3 cellular contexts compared by ENCODE assay signal in the genomic region with DNA sequence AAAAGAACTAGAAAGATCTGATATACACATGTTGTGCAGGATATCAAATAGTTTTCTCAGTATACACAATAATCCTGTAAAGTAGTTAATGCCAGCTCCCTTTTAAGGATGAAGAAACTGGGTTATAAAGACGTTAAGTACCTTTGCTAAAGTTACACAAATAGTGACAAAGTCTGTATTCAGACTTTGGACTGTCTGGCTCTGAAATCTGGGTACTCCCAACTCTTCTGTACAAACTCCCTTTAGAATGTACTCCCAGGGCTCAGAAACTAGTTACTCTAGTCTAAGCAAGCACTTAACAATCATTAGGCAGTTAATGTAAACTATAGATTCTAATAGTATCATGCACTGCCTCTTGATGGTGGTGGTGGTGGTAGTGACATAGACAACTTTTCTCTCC.
TF ChIP-seq lines count a peak whose summit lies in the region.

No MANE protein-coding gene starts in this region.

TF ChIP-seq in A549, 52 proteins besides CTCF, POLR2A, EP300 and RAD21:
- TF ChIP-seq HOXA7 (CRISPR knock-in tag; IDR thresholded peaks at IDR 0.05) (no peak), TFCP2L1 (CRISPR knock-in tag; IDR thresholded peaks at IDR 0.05) (no peak), ZSCAN20 (CRISPR knock-in tag; IDR thresholded peaks at IDR 0.05) (no peak), HOXB13 (CRISPR knock-in tag; IDR thresholded peaks at IDR 0.05; ENCODE audit: low read depth) (no peak), NR3C1 (IDR thresholded peaks at IDR 0.05) (no peak), ESRRA (IDR thresholded peaks at IDR 0.05; ENCODE audit: borderline replicate concordance, low read length) (no peak), JUNB (IDR thresholded peaks at IDR 0.05) (no peak)
- TF ChIP-seq, protein P1, sequence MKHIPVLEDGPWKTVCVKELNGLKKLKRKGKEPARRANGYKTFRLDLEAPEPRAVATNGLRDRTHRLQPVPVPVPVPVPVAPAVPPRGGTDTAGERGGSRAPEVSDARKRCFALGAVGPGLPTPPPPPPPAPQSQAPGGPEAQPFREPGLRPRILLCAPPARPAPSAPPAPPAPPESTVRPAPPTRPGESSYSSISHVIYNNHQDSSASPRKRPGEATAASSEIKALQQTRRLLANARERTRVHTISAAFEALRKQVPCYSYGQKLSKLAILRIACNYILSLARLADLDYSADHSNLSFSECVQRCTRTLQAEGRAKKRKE (CRISPR knock-in tag; IDR thresholded peaks at IDR 0.05; ENCODE audit: low read depth), result no peak

TF ChIP-seq in HepG2, 621 proteins besides CTCF, POLR2A, EP300 and RAD21:
- TF ChIP-seq SOX6 (IDR thresholded peaks at IDR 0.05) (no peak), SOX6 (CRISPR knock-in tag; IDR thresholded peaks at IDR 0.05) (no peak), ZNF570 (CRISPR knock-in tag; IDR thresholded peaks at IDR 0.05; ENCODE audit: borderline replicate concordance) (no peak), ZSCAN22 (CRISPR knock-in tag; IDR thresholded peaks at IDR 0.05) (no peak), SMARCC2 (IDR thresholded peaks at IDR 0.05) (no peak), ISX (CRISPR knock-in tag; conservative IDR thresholded peaks at IDR 0.05) (no peak), ZFP41 (CRISPR knock-in tag; IDR thresholded peaks at IDR 0.05; ENCODE audit: borderline replicate concordance) (no peak), ZNF121 (CRISPR knock-in tag; IDR thresholded peaks at IDR 0.05) (no peak), HMG20B (CRISPR knock-in tag; conservative IDR thresholded peaks at IDR 0.05) (no peak), KLF16 (CRISPR knock-in tag; IDR thresholded peaks at IDR 0.05) (no peak)
- TF ChIP-seq, protein P2, sequence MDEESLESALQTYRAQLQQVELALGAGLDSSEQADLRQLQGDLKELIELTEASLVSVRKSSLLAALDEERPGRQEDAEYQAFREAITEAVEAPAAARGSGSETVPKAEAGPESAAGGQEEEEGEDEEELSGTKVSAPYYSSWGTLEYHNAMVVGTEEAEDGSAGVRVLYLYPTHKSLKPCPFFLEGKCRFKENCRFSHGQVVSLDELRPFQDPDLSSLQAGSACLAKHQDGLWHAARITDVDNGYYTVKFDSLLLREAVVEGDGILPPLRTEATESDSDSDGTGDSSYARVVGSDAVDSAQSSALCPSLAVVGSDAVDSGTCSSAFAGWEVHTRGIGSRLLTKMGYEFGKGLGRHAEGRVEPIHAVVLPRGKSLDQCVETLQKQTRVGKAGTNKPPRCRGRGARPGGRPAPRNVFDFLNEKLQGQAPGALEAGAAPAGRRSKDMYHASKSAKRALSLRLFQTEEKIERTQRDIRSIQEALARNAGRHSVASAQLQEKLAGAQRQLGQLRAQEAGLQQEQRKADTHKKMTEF (CRISPR knock-in tag; IDR thresholded peaks at IDR 0.05), result no peak

TF ChIP-seq in GM23338, 12 proteins besides CTCF, POLR2A, EP300 and RAD21:
- TF ChIP-seq POLR2AphosphoS5 (IDR thresholded peaks at IDR 0.05; ENCODE audit: low read depth), result no peak
- TF ChIP-seq NANOG (IDR thresholded peaks at IDR 0.05; ENCODE audit: borderline replicate concordance), result no peak
- TF ChIP-seq, protein P3, sequence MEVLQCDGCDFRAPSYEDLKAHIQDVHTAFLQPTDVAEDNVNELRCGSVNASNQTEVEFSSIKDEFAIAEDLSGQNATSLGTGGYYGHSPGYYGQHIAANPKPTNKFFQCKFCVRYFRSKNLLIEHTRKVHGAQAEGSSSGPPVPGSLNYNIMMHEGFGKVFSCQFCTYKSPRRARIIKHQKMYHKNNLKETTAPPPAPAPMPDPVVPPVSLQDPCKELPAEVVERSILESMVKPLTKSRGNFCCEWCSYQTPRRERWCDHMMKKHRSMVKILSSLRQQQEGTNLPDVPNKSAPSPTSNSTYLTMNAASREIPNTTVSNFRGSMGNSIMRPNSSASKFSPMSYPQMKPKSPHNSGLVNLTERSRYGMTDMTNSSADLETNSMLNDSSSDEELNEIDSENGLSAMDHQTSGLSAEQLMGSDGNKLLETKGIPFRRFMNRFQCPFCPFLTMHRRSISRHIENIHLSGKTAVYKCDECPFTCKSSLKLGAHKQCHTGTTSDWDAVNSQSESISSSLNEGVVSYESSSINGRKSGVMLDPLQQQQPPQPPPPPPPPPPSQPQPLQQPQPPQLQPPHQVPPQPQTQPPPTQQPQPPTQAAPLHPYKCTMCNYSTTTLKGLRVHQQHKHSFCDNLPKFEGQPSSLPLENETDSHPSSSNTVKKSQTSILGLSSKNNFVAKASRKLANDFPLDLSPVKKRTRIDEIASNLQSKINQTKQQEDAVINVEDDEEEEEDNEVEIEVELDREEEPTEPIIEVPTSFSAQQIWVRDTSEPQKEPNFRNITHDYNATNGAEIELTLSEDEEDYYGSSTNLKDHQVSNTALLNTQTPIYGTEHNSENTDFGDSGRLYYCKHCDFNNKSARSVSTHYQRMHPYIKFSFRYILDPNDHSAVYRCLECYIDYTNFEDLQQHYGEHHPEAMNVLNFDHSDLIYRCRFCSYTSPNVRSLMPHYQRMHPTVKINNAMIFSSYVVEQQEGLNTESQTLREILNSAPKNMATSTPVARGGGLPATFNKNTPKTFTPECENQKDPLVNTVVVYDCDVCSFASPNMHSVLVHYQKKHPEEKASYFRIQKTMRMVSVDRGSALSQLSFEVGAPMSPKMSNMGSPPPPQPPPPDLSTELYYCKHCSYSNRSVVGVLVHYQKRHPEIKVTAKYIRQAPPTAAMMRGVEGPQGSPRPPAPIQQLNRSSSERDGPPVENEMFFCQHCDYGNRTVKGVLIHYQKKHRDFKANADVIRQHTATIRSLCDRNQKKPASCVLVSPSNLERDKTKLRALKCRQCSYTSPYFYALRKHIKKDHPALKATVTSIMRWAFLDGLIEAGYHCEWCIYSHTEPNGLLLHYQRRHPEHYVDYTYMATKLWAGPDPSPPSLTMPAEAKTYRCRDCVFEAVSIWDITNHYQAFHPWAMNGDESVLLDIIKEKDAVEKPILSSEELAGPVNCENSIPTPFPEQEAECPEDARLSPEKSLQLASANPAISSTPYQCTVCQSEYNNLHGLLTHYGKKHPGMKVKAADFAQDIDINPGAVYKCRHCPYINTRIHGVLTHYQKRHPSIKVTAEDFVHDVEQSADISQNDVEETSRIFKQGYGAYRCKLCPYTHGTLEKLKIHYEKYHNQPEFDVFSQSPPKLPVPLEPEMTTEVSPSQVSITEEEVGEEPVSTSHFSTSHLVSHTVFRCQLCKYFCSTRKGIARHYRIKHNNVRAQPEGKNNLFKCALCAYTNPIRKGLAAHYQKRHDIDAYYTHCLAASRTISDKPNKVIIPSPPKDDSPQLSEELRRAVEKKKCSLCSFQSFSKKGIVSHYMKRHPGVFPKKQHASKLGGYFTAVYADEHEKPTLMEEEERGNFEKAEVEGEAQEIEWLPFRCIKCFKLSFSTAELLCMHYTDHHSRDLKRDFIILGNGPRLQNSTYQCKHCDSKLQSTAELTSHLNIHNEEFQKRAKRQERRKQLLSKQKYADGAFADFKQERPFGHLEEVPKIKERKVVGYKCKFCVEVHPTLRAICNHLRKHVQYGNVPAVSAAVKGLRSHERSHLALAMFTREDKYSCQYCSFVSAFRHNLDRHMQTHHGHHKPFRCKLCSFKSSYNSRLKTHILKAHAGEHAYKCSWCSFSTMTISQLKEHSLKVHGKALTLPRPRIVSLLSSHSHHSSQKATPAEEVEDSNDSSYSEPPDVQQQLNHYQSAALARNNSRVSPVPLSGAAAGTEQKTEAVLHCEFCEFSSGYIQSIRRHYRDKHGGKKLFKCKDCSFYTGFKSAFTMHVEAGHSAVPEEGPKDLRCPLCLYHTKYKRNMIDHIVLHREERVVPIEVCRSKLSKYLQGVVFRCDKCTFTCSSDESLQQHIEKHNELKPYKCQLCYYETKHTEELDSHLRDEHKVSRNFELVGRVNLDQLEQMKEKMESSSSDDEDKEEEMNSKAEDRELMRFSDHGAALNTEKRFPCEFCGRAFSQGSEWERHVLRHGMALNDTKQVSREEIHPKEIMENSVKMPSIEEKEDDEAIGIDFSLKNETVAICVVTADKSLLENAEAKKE (CRISPR knock-in tag; IDR thresholded peaks at IDR 0.05), result no peak
- TF ChIP-seq EZH2 (IDR thresholded peaks at IDR 0.05; ENCODE audit: low read depth, unreplicated experiment), result no peak
- TF ChIP-seq CREB1 (CRISPR knock-in tag; IDR thresholded peaks at IDR 0.05; ENCODE audit: low read depth), result no peak
